18 cellular contexts compared by ENCODE assay signal in the genomic region with DNA sequence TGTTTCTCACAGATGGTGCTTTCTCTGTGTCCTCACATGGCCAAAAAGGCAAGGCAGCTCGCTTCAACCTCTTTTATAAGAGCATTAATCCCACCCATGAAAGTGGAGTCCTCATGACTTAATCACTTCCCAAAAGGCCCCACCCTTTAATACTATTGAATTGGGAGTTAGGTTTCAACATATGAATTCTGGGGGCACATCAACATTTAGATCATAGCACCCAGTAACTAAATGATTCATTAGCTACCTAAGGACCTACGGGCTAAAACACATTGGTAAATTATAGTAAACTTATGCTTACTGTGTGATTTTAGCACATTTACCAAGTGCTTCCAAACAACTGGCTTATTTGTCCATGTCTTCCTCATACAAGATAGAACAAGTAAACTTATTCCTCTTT.
DNase-seq lines count a peak whose midpoint lies in the region; ATAC-seq and TF ChIP-seq lines count a peak whose summit lies in the region.
"Had no signal": no experiment of that assay in that cellular context is flagged by ENCODE, and none has a peak within 500 bp of the region (broad histone marks: within the 10 kb centered on the region; RNA-seq: fewer than 3 reads in every experiment).

No MANE protein-coding gene starts in this region.

- TF ChIP-seq EP300 in stomach (IDR thresholded peaks at IDR 0.05), result no peak

- no peak overlapping the region for H3K14ac ChIP-seq in mesenchymal stem cell (ENCODE audit: low read length in 2 of 2)

- H4K91ac ChIP-seq in mesenchymal stem cell (ENCODE audit: low read length), result no peak overlapping the region

- H3K4ac ChIP-seq in mesenchymal stem cell (ENCODE audit: low read depth in 1 of 2, low read length in 2 of 2), result no peak overlapping the region

- H3K27me3 ChIP-seq in right cardiac atrium (ENCODE audit: control insufficient read depth, insufficient read depth) (no peaks in the 10 kb centered on the region), esophagus squamous epithelium (no peaks in the 10 kb centered on the region), mesenchymal stem cell (ENCODE audit: control insufficient read depth in 1 of 2, insufficient read depth in 1 of 2, low read length in 2 of 2) (no peaks in the 10 kb centered on the region), stomach (no peaks in the 10 kb centered on the region), A673 (replicated peaks; ENCODE audit: insufficient read depth, low read depth, low read length, poor library complexity) (no peaks in the 10 kb centered on the region)
- H3K27me3 ChIP-seq: BLaER1 treated with 17β-estradiol and CSF1 and Interleukin-3, amounts not matched to agents 10 nM and 100 nM had no signal

- CTCF ChIA-PET in A673 (lab: Charles Lee), result no interaction called here

- H2BK5ac ChIP-seq in mesenchymal stem cell (ENCODE audit: low read depth, low read length, poor library complexity, severe bottlenecking), result no peak overlapping the region

- no peak for TF ChIP-seq POLR2A in esophagus squamous epithelium (IDR thresholded peaks at IDR 0.05)
- no peak for TF ChIP-seq POLR2A in stomach (IDR thresholded peaks at IDR 0.05)

- DNase-seq in Right ventricle myocardium superior, result no peak
- no peak for DNase-seq in right cardiac atrium
- DNase-seq in esophagus squamous epithelium (lab: John Stamatoyannopoulos, UW), result no peak
- DNase-seq in mesenchymal stem cell, result no peak
- no peak for DNase-seq in stomach
- no peak for DNase-seq in A673 (ENCODE audit: low spot score)
- DNase-seq: DND-41, NCI-H1436, NCI-H2029 treated with DMSO at 0.1 percent for 48 hours, NCI-H2171 treated with DMSO at 0.1 percent for 48 hours, NCI-H510A, NCI-H82 had no signal

- no peaks in the 10 kb centered on the region for H3K9me3 ChIP-seq in right cardiac atrium (ENCODE audit: control insufficient read depth, low read length)
- no peaks in the 10 kb centered on the region for H3K9me3 ChIP-seq in esophagus squamous epithelium
- H3K9me3 ChIP-seq in mesenchymal stem cell (ENCODE audit: control insufficient read depth, low read length), result no peaks in the 10 kb centered on the region
- peaks cover 0 to 6% (median 0%) of the 10 kb centered on the region in 4 donors for H3K9me3 ChIP-seq in stomach
- H3K9me3 ChIP-seq in A673 (ENCODE audit: low read depth, low read length, poor library complexity, severe bottlenecking), result no peaks in the 10 kb centered on the region

- H3K4me3 ChIP-seq in right cardiac atrium (ENCODE audit: low read length) (no peak overlapping the region), esophagus squamous epithelium (no peak overlapping the region), mesenchymal stem cell (ENCODE audit: insufficient read depth in 1 of 2, low read depth in 1 of 2, low read length in 2 of 2) (no peak overlapping the region), stomach (no peak overlapping the region), A673 (ENCODE audit: low read depth, low read length, poor library complexity, severe bottlenecking) (no peak overlapping the region)
- H3K4me3 ChIP-seq: BLaER1 treated with 17β-estradiol and CSF1 and Interleukin-3, amounts not matched to agents 10 nM and 100 nM; GM12878; GM23248; K562 had no signal

- intact Hi-C loops in Right ventricle myocardium superior (cut with DNase I) (no loop called here), right cardiac atrium (cut with DNase I) (no loop called here), esophagus squamous epithelium (cut with DNase I) (no loop called here), stomach (cut with DNase I; ENCODE audit: low total_unique reads) (no loop called here), A673 (cut with micrococcal nuclease; ENCODE audit: unreplicated experiment) (no loop called here)

- ATAC-seq in Right ventricle myocardium superior (ENCODE audit: poor library complexity) (peak; percentile 34), right cardiac atrium (no peak), HG03469 (IDR thresholded peaks at IDR 0.05; ENCODE audit: unreplicated experiment) (no peak), HG03025 (IDR thresholded peaks at IDR 0.05; ENCODE audit: low FRiP score, unreplicated experiment) (no peak)
- ATAC-seq: GM12878, K562 had no signal

- no TSS peak for BruUV-seq in A673 (replicated peaks; lab: Mats Ljungman, UMichigan)

- no peak for TF ChIP-seq CTCF in esophagus squamous epithelium (IDR thresholded peaks at IDR 0.05)
- no peak for TF ChIP-seq CTCF in stomach (IDR thresholded peaks at IDR 0.05)
- TF ChIP-seq CTCF in A673 (conservative IDR thresholded peaks at IDR 0.05; ENCODE audit: low read depth, low read length), result no peak

- no peak overlapping the region for H2BK120ac ChIP-seq in mesenchymal stem cell (ENCODE audit: low read depth, low read length)

- H3K9ac ChIP-seq in mesenchymal stem cell (ENCODE audit: low read length), result peak overlapping the region; percentile 26
- H3K9ac ChIP-seq: BLaER1 treated with 17β-estradiol and CSF1 and Interleukin-3, amounts not matched to agents 10 nM and 100 nM; GM23248 had no signal

- WGBS in right cardiac atrium, result 92% methylated on average over 2 of the region's 2 CpGs
- WGBS in esophagus squamous epithelium, 2 donors, result 29 to 36% methylated on average over 2 of the region's 2 CpGs
- WGBS in mesenchymal stem cell, result no CpG with 5 or more reads among the region's 2 CpGs
- 81 to 86% (median 83%) methylated on average over 2 of the region's 2 CpGs for WGBS in stomach, 5 donors

- H3K18ac ChIP-seq in mesenchymal stem cell (ENCODE audit: low read depth in 1 of 2, low read length in 2 of 2), result no peak overlapping the region

- H2BK15ac ChIP-seq in mesenchymal stem cell (ENCODE audit: low read depth, poor library complexity, severe bottlenecking), result no peak overlapping the region

- no peak overlapping the region for H3K23ac ChIP-seq in mesenchymal stem cell (ENCODE audit: low read length in 2 of 2)

- H2AFZ ChIP-seq in mesenchymal stem cell (ENCODE audit: low read depth, low read length), result no peak overlapping the region
- H2AFZ ChIP-seq: GM23248 had no signal

- no peak overlapping the region for H2BK12ac ChIP-seq in mesenchymal stem cell (ENCODE audit: low read length in 2 of 2)

- POLR2A ChIA-PET in A673 (lab: Charles Lee; ENCODE audit: low non-redundant PET), result no interaction called here

- peaks cover 2% of the 10 kb centered on the region for H3K4me1 ChIP-seq in right cardiac atrium (ENCODE audit: control insufficient read depth, insufficient read depth, low read length)
- H3K4me1 ChIP-seq in esophagus squamous epithelium, result peaks cover 0 to 32% (median 21%) of the 10 kb centered on the region in 3 donors
- H3K4me1 ChIP-seq in mesenchymal stem cell (ENCODE audit: control insufficient read depth, insufficient read depth, low read depth, low read length), result no peaks in the 10 kb centered on the region
- H3K4me1 ChIP-seq in stomach, result no peaks in the 10 kb centered on the region
- H3K4me1 ChIP-seq in A673 (ENCODE audit: insufficient read depth, low read length, poor library complexity, severe bottlenecking), result no peaks in the 10 kb centered on the region
- H3K4me1 ChIP-seq: BLaER1 treated with 17β-estradiol and CSF1 and Interleukin-3, amounts not matched to agents 10 nM and 100 nM had no signal

- H3K36me3 ChIP-seq in esophagus squamous epithelium, result no peaks in the 10 kb centered on the region
- no peaks in the 10 kb centered on the region for H3K36me3 ChIP-seq in mesenchymal stem cell (ENCODE audit: control insufficient read depth in 1 of 2, insufficient read depth in 2 of 2, low read depth in 1 of 2, low read length in 2 of 2)
- H3K36me3 ChIP-seq in stomach, result no peaks in the 10 kb centered on the region
- H3K36me3 ChIP-seq in A673 (ENCODE audit: insufficient read depth, low read length, poor library complexity, severe bottlenecking), result no peaks in the 10 kb centered on the region
- H3K36me3 ChIP-seq: BLaER1 treated with 17β-estradiol and CSF1 and Interleukin-3, amounts not matched to agents 10 nM and 100 nM had no signal

- H2AK5ac ChIP-seq in mesenchymal stem cell (ENCODE audit: low read length, severe bottlenecking), result no peak overlapping the region

- no peak overlapping the region for H4K8ac ChIP-seq in mesenchymal stem cell (ENCODE audit: low read length)

- H3K79me1 ChIP-seq in mesenchymal stem cell (replicated peaks; ENCODE audit: low read length, poor library complexity, severe bottlenecking), result no peaks in the 10 kb centered on the region

- H3K4me2 ChIP-seq in mesenchymal stem cell (ENCODE audit: low read length, poor library complexity, severe bottlenecking), result no peak overlapping the region
- H3K4me2 ChIP-seq: BLaER1 treated with 17β-estradiol and CSF1 and Interleukin-3, amounts not matched to agents 10 nM and 100 nM had no signal

- H3K27ac ChIP-seq in right cardiac atrium (ENCODE audit: low read length) (no peak overlapping the region), esophagus squamous epithelium (peak overlapping the region; percentile 77 to 88 (median 82)), mesenchymal stem cell (ENCODE audit: low read length, poor library complexity, severe bottlenecking) (no peak overlapping the region), stomach (peak overlapping the region in 1 of 5 donors; percentile 10), A673 (ENCODE audit: low read depth, low read length, poor library complexity, severe bottlenecking) (no peak overlapping the region)
- H3K27ac ChIP-seq: BLaER1 treated with 17β-estradiol and CSF1 and Interleukin-3, amounts not matched to agents 10 nM and 100 nM had no signal

Comparison
In these comparisons a context has a peak if more than half of its experiments do, and no peak if none do; other contexts are left out.
1. H3K27ac ChIP-seq: peak in esophagus squamous epithelium (4 of 4); none in right cardiac atrium (single experiment), mesenchymal stem cell (single experiment) and A673 (single experiment).